13 cellular contexts compared by ENCODE assay signal in genomic region chr3:129591932-129592331, GRCh38. TPM values are rescaled to one million over a fixed set of nuclear protein-coding genes. Genes with fewer than 3 reads are reported as not detected.
DNase-seq lines count a peak whose midpoint lies in the region; ATAC-seq and TF ChIP-seq lines count a peak whose summit lies in the region.
"Had no signal": no experiment of that assay in that cellular context is flagged by ENCODE, and none has a peak within 500 bp of the region (broad histone marks: within the 10 kb centered on the region; RNA-seq: fewer than 3 reads in every experiment).

No MANE protein-coding gene starts in this region.

- H3K27me3 ChIP-seq in ACC112 (ENCODE audit: insufficient read depth, low read length) = no peaks in the 10 kb centered on the region
- no peaks in the 10 kb centered on the region for H3K27me3 ChIP-seq in NT2/D1 (ENCODE audit: insufficient read depth, insufficient read length)
- no peaks in the 10 kb centered on the region for H3K27me3 ChIP-seq in esophagus squamous epithelium
- no peaks in the 10 kb centered on the region for H3K27me3 ChIP-seq in CD4-positive, alpha-beta memory T cell (ENCODE audit: insufficient read depth, low read length)

- H3K36me3 Mint-ChIP-seq in osteocyte (ENCODE audit: unreplicated experiment) = peaks cover 9% of the 10 kb centered on the region
- H3K36me3 Mint-ChIP-seq in CD4-positive, alpha-beta memory T cell = no peaks in the 10 kb centered on the region

- WGBS in esophagus squamous epithelium, 2 donors = 60 to 69% methylated on average over 4 to 8 of the region's 8 CpGs

- H3K27me3 Mint-ChIP-seq in osteocyte (ENCODE audit: unreplicated experiment) = no peaks in the 10 kb centered on the region
- H3K27me3 Mint-ChIP-seq in CD4-positive, alpha-beta memory T cell = no peaks in the 10 kb centered on the region

- DNase-seq in NT2/D1 (ENCODE audit: low read depth, low spot score) = no peak
- DNase-seq in esophagus squamous epithelium (lab: John Stamatoyannopoulos, UW) = no peak
- DNase-seq in osteocyte (ENCODE audit: extremely low spot score, unreplicated experiment) = no peak
- no peak for DNase-seq in CD4-positive, alpha-beta memory T cell
- DNase-seq in SW480 (ENCODE audit: low spot score) = no peak
- no peak for DNase-seq in NCI-H524 treated with DMSO at 0.1 percent for 48 hours (lab: John Stamatoyannopoulos, UW)
- DNase-seq: activated T-cell treated with anti-CD3 and anti-CD28 coated beads, Interleukin-2, amount 50 U/mL, for 4 hours; NCI-H2171 treated with DMSO at 0.1 percent for 48 hours had no signal

- H2AFZ ChIP-seq in ACC112 (ENCODE audit: low read length, unreplicated experiment) = no peak overlapping the region

- TF ChIP-seq POLR2A in esophagus squamous epithelium (IDR thresholded peaks at IDR 0.05) = no peak

- H3K4me3 ChIP-seq in ACC112 (ENCODE audit: low read depth, low read length) (no peak overlapping the region), NT2/D1 (ENCODE audit: insufficient read length, low read depth) (no peak overlapping the region), esophagus squamous epithelium (peak overlapping the region in 1 of 4 donors; percentile 10)
- no peak overlapping the region for H3K4me3 ChIP-seq in CD4-positive, alpha-beta memory T cell (ENCODE audit: low read length in 2 of 2)

- H3K27ac Mint-ChIP-seq in osteocyte (ENCODE audit: unreplicated experiment) = peak overlapping the region; percentile 99
- H3K27ac Mint-ChIP-seq in CD4-positive, alpha-beta memory T cell = peak overlapping the region in 1 of 7 donors; percentile 82

- CTCF ChIA-PET in CD4-positive, alpha-beta memory T cell (lab: Charles Lee; ENCODE audit: partially characterized antibody) = interaction anchor here (1.2 to 3.8 kb wide), 3 partner anchors 14 to 101 kb away, joined by 3 to 23 read pairs (median 13); partner anchors contain the start of gene PLXND1

- peak overlapping the region; percentile 70 for H3K9ac ChIP-seq in NT2/D1 (ENCODE audit: insufficient read length, low read depth)
- H3K9ac ChIP-seq: KMS-11 had no signal

- H3K27ac ChIP-seq in ACC112 (ENCODE audit: low read depth, low read length) (peak overlapping the region; percentile 79), esophagus squamous epithelium (peak overlapping the region; percentile 72 to 92 (median 78))
- no peak overlapping the region for H3K27ac ChIP-seq in CD4-positive, alpha-beta memory T cell (ENCODE audit: low read depth, low read length)
- H3K27ac ChIP-seq: KMS-11, RWPE1 had no signal

- no peaks in the 10 kb centered on the region for H3K36me3 ChIP-seq in ACC112 (ENCODE audit: insufficient read depth, low read length)
- peaks cover 76% of the 10 kb centered on the region for H3K36me3 ChIP-seq in NT2/D1 (ENCODE audit: insufficient read depth, insufficient read length, low read length)
- peaks cover 0 to 14% (median 0%) of the 10 kb centered on the region in 3 donors for H3K36me3 ChIP-seq in esophagus squamous epithelium
- H3K36me3 ChIP-seq in CD4-positive, alpha-beta memory T cell (ENCODE audit: insufficient read depth, low read length) = no peaks in the 10 kb centered on the region

- no peak for ATAC-seq in HG03025 (IDR thresholded peaks at IDR 0.05; ENCODE audit: low FRiP score, unreplicated experiment)
- ATAC-seq: activated T-cell treated with anti-CD3 and anti-CD28 coated beads, Interleukin-2, amount 50 U/mL, for 4 hours had no signal

- H3K4me3 Mint-ChIP-seq in osteocyte (ENCODE audit: unreplicated experiment) = no peak overlapping the region
- peak overlapping the region in 3 of 8 donors; percentile 1 to 42 (median 19) for H3K4me3 Mint-ChIP-seq in CD4-positive, alpha-beta memory T cell
- H3K4me3 Mint-ChIP-seq: activated T-cell treated with anti-CD3 and anti-CD28 coated beads, Interleukin-2, amount 50 U/mL, for 4 hours had no signal

- POLR2A ChIA-PET in CD4-positive, alpha-beta memory T cell (lab: Charles Lee; ENCODE audit: partially characterized antibody) = interaction anchor here (1.2 to 9.3 kb wide), 3 partner anchors 14 to 21 kb away, joined by 3 to 128 read pairs (median 83); partner anchors contain the start of gene PLXND1

- peaks cover 43% of the 10 kb centered on the region for H3K4me1 ChIP-seq in ACC112 (ENCODE audit: control insufficient read depth, insufficient read depth, low read length, unreplicated experiment)
- H3K4me1 ChIP-seq in NT2/D1 (ENCODE audit: insufficient read depth, insufficient read length) = peaks cover 65% of the 10 kb centered on the region
- peaks cover 28 to 97% (median 73%) of the 10 kb centered on the region in 3 donors for H3K4me1 ChIP-seq in esophagus squamous epithelium
- peaks cover 27% of the 10 kb centered on the region for H3K4me1 ChIP-seq in CD4-positive, alpha-beta memory T cell (ENCODE audit: insufficient read depth, low read length)

- H3K9me3 ChIP-seq in NT2/D1 (ENCODE audit: insufficient read depth, low read length) = no peaks in the 10 kb centered on the region
- H3K9me3 ChIP-seq in esophagus squamous epithelium = no peaks in the 10 kb centered on the region
- H3K9me3 ChIP-seq in CD4-positive, alpha-beta memory T cell (ENCODE audit: control insufficient read depth in 1 of 2, low read length in 2 of 2) = no peaks in the 10 kb centered on the region

- H3K9me3 Mint-ChIP-seq in osteocyte (ENCODE audit: unreplicated experiment) = no peaks in the 10 kb centered on the region
- H3K9me3 Mint-ChIP-seq in CD4-positive, alpha-beta memory T cell = peaks cover 0 to 1% (median 0%) of the 10 kb centered on the region in 8 donors
- H3K9me3 Mint-ChIP-seq: activated T-cell treated with anti-CD3 and anti-CD28 coated beads, Interleukin-2, amount 50 U/mL, for 4 hours had no signal

- no peak for TF ChIP-seq CTCF in esophagus squamous epithelium (IDR thresholded peaks at IDR 0.05)
- no peak for TF ChIP-seq CTCF in osteocyte (IDR thresholded peaks at IDR 0.05)

- peaks cover 60% of the 10 kb centered on the region for H3K79me2 ChIP-seq in ACC112 (ENCODE audit: control insufficient read depth, insufficient read depth, low read length, unreplicated experiment)

- intact Hi-C loops in esophagus squamous epithelium (cut with DNase I) = no loop called here
- intact Hi-C loops in CD4-positive, alpha-beta memory T cell (cut with micrococcal nuclease) = no loop called here

- peaks cover 85% of the 10 kb centered on the region for H3K4me1 Mint-ChIP-seq in osteocyte (ENCODE audit: unreplicated experiment)
- H3K4me1 Mint-ChIP-seq in CD4-positive, alpha-beta memory T cell = peaks cover 13 to 37% (median 27%) of the 10 kb centered on the region in 4 donors

RNA-seq across cellular contexts. Expression of gene PLXND1, which starts 14.5 kb away (rescaled TPM):
- total RNA-seq in esophagus squamous epithelium (10 to 100 TPM in 3 of 4 donors, 1 to 10 TPM in 1; 4.5 to 66.0 (median 24.4) TPM), osteocyte (316 and 358 TPM in 2 replicates)
- total RNA-seq in CD4-positive, alpha-beta memory T cell = 10 to 100 TPM; 71.4 to 72.5 TPM
- 1 to 10 TPM in 1 of 2 donors, under 1 TPM in 1; 0.03 to 8.9 TPM for polyA plus RNA-seq in CD4-positive, alpha-beta memory T cell

RNA-seq across cellular contexts. Expression of gene H1-8, which starts 49.0 kb away (rescaled TPM):
- total RNA-seq in esophagus squamous epithelium = not detected
- total RNA-seq in osteocyte = not detected in 2 replicates
- total RNA-seq in CD4-positive, alpha-beta memory T cell = not detected
- not detected for polyA plus RNA-seq in CD4-positive, alpha-beta memory T cell
- total RNA-seq: activated T-cell treated with anti-CD3 and anti-CD28 coated beads, Interleukin-2, amount 50 U/mL, for 4 hours; mesenteric fat pad had no signal
